8 cellular contexts compared by ENCODE assay signal in genomic region chr18:3451166-3451988, GRCh38. TPM values are rescaled to one million over a fixed set of nuclear protein-coding genes. Genes with fewer than 3 reads are reported as not detected.
DNase-seq lines count a peak whose midpoint lies in the region; ATAC-seq and TF ChIP-seq lines count a peak whose summit lies in the region.

No MANE protein-coding gene starts in this region.

- intact Hi-C loops in mucosa of descending colon (cut with DNase I, micrococcal nuclease), result loop anchor here (5.0 to 10.0 kb wide), 2 partner anchors 146 to 213 kb away; no protein-coding TSS in a partner anchor

- in situ Hi-C loops in ACHN (cut with HindIII; ENCODE audit: low pct_ligation_motif_present, low pct_unique_long_range_greater_than_20kb, low sequenced_read_pairs), result no loop called here

- no peak overlapping the region for H2AFZ ChIP-seq in OCI-LY3 (ENCODE audit: low read depth, low read length)

- H3K36me3 ChIP-seq in OCI-LY3 (replicated peaks; ENCODE audit: low read depth, low read length), result peaks cover 51% of the 10 kb centered on the region
- H3K36me3 ChIP-seq in mucosa of descending colon (ENCODE audit: low read depth), result no peaks in the 10 kb centered on the region

- DNase-seq in ACHN (peak; percentile 82), H4 (ENCODE audit: low spot score) (peak; percentile 73), activated T-cell treated with anti-CD3 and anti-CD28 coated beads for 4 hours (peak; percentile 76), epithelial cell of prostate (ENCODE audit: low read depth, low spot score) (no peak), mucosa of descending colon (peak; percentile 95 to 97 (median 95))
- DNase-seq in stimulated activated CD8-positive, alpha-beta memory T cell treated with anti-CD3 and anti-CD28 coated beads, Interleukin-2, amount 100 ng/mL, for 1 hour (ENCODE audit: low read depth in 2 of 2), result peak; percentile 69 to 73

- H3K9ac ChIP-seq in OCI-LY3 (ENCODE audit: low read length), result peak overlapping the region; percentile 99

- peaks cover 84% of the 10 kb centered on the region for H3K79me2 ChIP-seq in OCI-LY3 (ENCODE audit: low read length)

- H3K4me3 ChIP-seq in OCI-LY3 (ENCODE audit: low read length), result peak overlapping the region; percentile 94
- peak overlapping the region; percentile 85 for H3K4me3 ChIP-seq in mucosa of descending colon

- peak overlapping the region; percentile 85 for H3K4me2 ChIP-seq in OCI-LY3 (ENCODE audit: low read length)

- H3K27me3 ChIP-seq in OCI-LY3 (ENCODE audit: low read depth, low read length), result no peaks in the 10 kb centered on the region

- peaks cover 28% of the 10 kb centered on the region for H4K20me1 ChIP-seq in OCI-LY3 (ENCODE audit: insufficient read depth, low read length)

- H3K9me3 ChIP-seq in OCI-LY3 (ENCODE audit: insufficient read depth, low read length) (no peaks in the 10 kb centered on the region), mucosa of descending colon (no peaks in the 10 kb centered on the region)

- peak; percentile 7; the same call in 1 of the 2 replicates for TF ChIP-seq CTCF in OCI-LY3 (IDR thresholded peaks at IDR 0.05; ENCODE audit: low read depth, low read length)
- TF ChIP-seq CTCF in mucosa of descending colon (IDR thresholded peaks at IDR 0.05), result no peak

- ATAC-seq in mucosa of descending colon (peak; percentile 28), HG03469 (IDR thresholded peaks at IDR 0.05; ENCODE audit: unreplicated experiment) (no peak)

- H3K27ac ChIP-seq in OCI-LY3 (ENCODE audit: low read length) (peak overlapping the region; percentile 95), epithelial cell of prostate (peak overlapping the region; percentile 99)

- H3K4me1 ChIP-seq in OCI-LY3 (ENCODE audit: low read length) (peaks cover 34% of the 10 kb centered on the region), mucosa of descending colon (ENCODE audit: low read depth) (peaks cover 18% of the 10 kb centered on the region)

RNA-seq across cellular contexts. Expression of gene TGIF1, which starts 1.4 kb away (rescaled TPM):
- 126 and 127 TPM in 2 replicates for total RNA-seq in H4 (2014; rRNA removed; shearing (Covaris generic))
- 10 to 100 TPM; 37.1 to 67.2 (median 59.1) TPM for total RNA-seq in mucosa of descending colon
